Comparison of ENCODE assay signal across 8 cellular contexts in the genomic region with DNA sequence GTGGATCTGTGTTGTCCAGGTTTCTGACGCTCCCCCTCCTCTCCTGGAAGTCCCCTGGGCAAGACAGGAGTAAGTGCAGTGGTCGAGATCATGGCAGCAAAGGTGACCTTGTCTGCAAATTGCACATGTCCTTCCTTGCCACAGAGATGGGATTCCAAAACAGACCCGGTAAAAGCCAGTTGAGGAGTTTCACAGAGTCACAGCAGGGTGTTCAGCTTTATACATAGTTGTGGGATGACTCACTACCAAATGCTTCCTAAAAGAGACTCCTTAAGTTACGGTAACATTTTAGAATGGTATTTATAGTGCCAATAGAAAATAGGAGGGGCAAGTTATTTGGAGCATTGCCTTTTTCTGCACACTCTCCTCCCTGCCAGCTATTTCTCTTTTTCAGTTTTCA.
A peak's percentile ranks its signal among the peaks of the same experiment; 100 is the strongest.
DNase-seq lines count a peak whose midpoint lies in the region; ATAC-seq and TF ChIP-seq lines count a peak whose summit lies in the region.

No MANE protein-coding gene starts in this region.

- WGBS in psoas muscle, 3 donors = 8 to 13% (median 9%) methylated on average over 4 of the region's 4 CpGs

- no peaks in the 10 kb centered on the region for H3K9me3 ChIP-seq in psoas muscle

- TF ChIP-seq CTCF in RWPE1 (conservative IDR thresholded peaks at IDR 0.05; ENCODE audit: low read depth) (no peak), psoas muscle (IDR thresholded peaks at IDR 0.05) (no peak)

- H3K27ac ChIP-seq in RWPE1 (peak overlapping the region; percentile 75), psoas muscle (peak overlapping the region; percentile 76)

- peak overlapping the region; percentile 12 for H3K4me3 ChIP-seq in psoas muscle

- ATAC-seq in psoas muscle = peak; percentile 69 to 72 (median 72)
- no peak for ATAC-seq in activated naive CD4-positive, alpha-beta T cell treated with anti-CD3 and anti-CD28 coated beads, Interleukin-2, amount 50 U/mL, for 72 hours
- no peak for ATAC-seq in GM18909 (IDR thresholded peaks at IDR 0.05; ENCODE audit: poor library complexity, unreplicated experiment)

- H3K36me3 Mint-ChIP-seq in activated naive CD4-positive, alpha-beta T cell treated with anti-CD3 and anti-CD28 coated beads, Interleukin-2, amount 50 U/mL, for 72 hours = no peaks in the 10 kb centered on the region

- no peaks in the 10 kb centered on the region for H3K9me3 Mint-ChIP-seq in activated naive CD4-positive, alpha-beta T cell treated with anti-CD3 and anti-CD28 coated beads, Interleukin-2, amount 50 U/mL, for 72 hours

- intact Hi-C loops in psoas muscle (cut with DNase I) = loop anchor here (5.0 to 10.0 kb wide), 2 partner anchors 85 to 712 kb away; partner anchors contain the start of gene LYPLAL1 (in 1 of the 2)

- no peak overlapping the region for H3K27ac Mint-ChIP-seq in activated naive CD4-positive, alpha-beta T cell treated with anti-CD3 and anti-CD28 coated beads, Interleukin-2, amount 50 U/mL, for 72 hours

- H3K4me1 ChIP-seq in psoas muscle = peaks cover 47% of the 10 kb centered on the region

- H3K36me3 ChIP-seq in psoas muscle (ENCODE audit: insufficient read depth in 1 of 2, low read depth in 1 of 2) = no peaks in the 10 kb centered on the region

- no peaks in the 10 kb centered on the region for H3K27me3 ChIP-seq in psoas muscle (ENCODE audit: insufficient read depth in 3 of 3, low read length in 2 of 3)

- POLR2A ChIA-PET in RWPE1 (lab: Yijun Ruan, JAX; ENCODE audit: low non-redundant PET) = no interaction called here

- CTCF ChIA-PET in RWPE1 (lab: Yijun Ruan, JAX) = no interaction called here

- DNase-seq in DMS53 (lab: John Stamatoyannopoulos, UW) = peak; percentile 18
- DNase-seq in DMS53 treated with DMSO at 0.1 percent for 48 hours (lab: John Stamatoyannopoulos, UW; ENCODE audit: unreplicated experiment) = no peak
- DNase-seq in RWPE1 (ENCODE audit: low spot score) = peak; percentile 90
- DNase-seq in fibroblast of the conjunctiva (ENCODE audit: low read depth) = peak; percentile 79
- DNase-seq in psoas muscle = no peak
- DNase-seq in activated naive CD4-positive, alpha-beta T cell treated with anti-CD3 and anti-CD28 coated beads, Interleukin-2, amount 50 U/mL, for 72 hours (ENCODE audit: low spot score in 2 of 2) = no peak
- DNase-seq in NCI-H82 treated with DMSO at 0.1 percent for 48 hours (lab: John Stamatoyannopoulos, UW; ENCODE audit: unreplicated experiment) = no peak

Comparison
In these comparisons a context has a peak if more than half of its experiments do, and no peak if none do; other contexts are left out.
1. DNase-seq: peak in DMS53 (single experiment), RWPE1 (single experiment) and fibroblast of the conjunctiva (single experiment); none in DMS53 treated with DMSO at 0.1 percent for 48 hours (single experiment), psoas muscle (0 of 2), activated naive CD4-positive, alpha-beta T cell treated with anti-CD3 and anti-CD28 coated beads, Interleukin-2, amount 50 U/mL, for 72 hours (0 of 2) and NCI-H82 treated with DMSO at 0.1 percent for 48 hours (single experiment).
2. ATAC-seq: peak in psoas muscle (4 of 4); none in activated naive CD4-positive, alpha-beta T cell treated with anti-CD3 and anti-CD28 coated beads, Interleukin-2, amount 50 U/mL, for 72 hours (0 of 2) and GM18909 (single experiment).